In the genomic region with DNA sequence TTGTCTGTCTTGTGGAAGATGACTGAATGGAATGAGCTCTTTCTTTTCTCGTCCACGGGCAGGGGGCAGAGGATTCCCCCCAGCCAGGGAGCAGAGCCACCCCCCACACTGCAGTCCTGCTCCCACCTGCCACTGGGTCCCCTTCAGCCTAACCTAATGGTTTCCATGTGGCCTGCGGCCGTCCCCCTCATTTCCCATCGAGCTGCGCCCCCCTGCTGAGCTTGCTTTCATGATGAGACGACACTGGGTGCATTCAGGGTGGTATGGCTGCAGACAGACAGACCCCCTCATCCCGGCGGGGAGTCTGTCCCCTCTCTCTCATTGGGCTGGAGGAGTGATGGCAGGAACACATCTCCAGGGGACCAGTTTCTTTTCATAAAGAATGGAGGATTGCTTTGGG, we compare ENCODE assay signal across 13 cellular contexts.
DNase-seq lines count a peak whose midpoint lies in the region; ATAC-seq and TF ChIP-seq lines count a peak whose summit lies in the region.
"Had no signal": no experiment of that assay in that cellular context is flagged by ENCODE, and none has a peak within 500 bp of the region (broad histone marks: within the 10 kb centered on the region; RNA-seq: fewer than 3 reads in every experiment).

No MANE protein-coding gene starts in this region.

- POLR2A ChIA-PET in activated CD4-positive, alpha-beta T cell treated with anti-CD3 and anti-CD28 coated beads for 36 hours (lab: Charles Lee), result interaction anchor here (0.6 kb wide), 1 partner anchor 291 kb away, joined by 3 read pairs; no protein-coding TSS in a partner anchor

- TF ChIP-seq CTCF in endodermal cell (conservative IDR thresholded peaks at IDR 0.05) (no peak), spleen (IDR thresholded peaks at IDR 0.05 in 8 of 11, conservative IDR thresholded peaks at IDR 0.05 in 3 of 11) (no peak)

- H3K36me3 ChIP-seq in endodermal cell (ENCODE audit: control insufficient read depth, insufficient read depth, low read length) (peaks cover 75% of the 10 kb centered on the region), spleen (peaks cover 2 to 95% (median 81%) of the 10 kb centered on the region in 6 donors)

- H3K4me1 ChIP-seq in endodermal cell (ENCODE audit: control insufficient read depth, insufficient read depth, low read length), result no peaks in the 10 kb centered on the region
- peaks cover 3 to 18% (median 12%) of the 10 kb centered on the region in 6 donors for H3K4me1 ChIP-seq in spleen

- 93 to 96% methylated on average over 5 to 9 of the region's 9 CpGs for WGBS in endodermal cell (ENCODE audit: insufficient coverage in 1 of 2, insufficient read length in 1 of 2), 2 experiments
- 83 to 94% (median 87%) methylated on average over 9 of the region's 9 CpGs for WGBS in spleen, 5 donors

- H3K9ac ChIP-seq in endodermal cell (ENCODE audit: extremely low read depth, low read length, poor library complexity, severe bottlenecking), result no peak overlapping the region

- no peak for TF ChIP-seq POLR2A in spleen (IDR thresholded peaks at IDR 0.05)

- H3K9me3 ChIP-seq in T-helper 17 cell (ENCODE audit: control insufficient read depth, low read length, poor library complexity, severe bottlenecking) (no peaks in the 10 kb centered on the region), endodermal cell (ENCODE audit: control insufficient read depth, low read length) (no peaks in the 10 kb centered on the region), spleen (no peaks in the 10 kb centered on the region)

- H3K27ac Mint-ChIP-seq in activated CD4-positive, alpha-beta T cell treated with anti-CD3 and anti-CD28 coated beads for 36 hours, result peak overlapping the region; percentile 57
- H3K27ac Mint-ChIP-seq in T-helper 17 cell (peak overlapping the region; percentile 77), endodermal cell (no peak overlapping the region)
- H3K27ac Mint-ChIP-seq: nephron progenitor cell had no signal

- intact Hi-C loops in activated CD4-positive, alpha-beta T cell treated with anti-CD3 and anti-CD28 coated beads for 36 hours (cut with DNase I, micrococcal nuclease), result loop anchor here in 1 of 2 experiments (5.0 to 10.0 kb wide), 2 partner anchors 100 to 683 kb away; no protein-coding TSS in a partner anchor
- intact Hi-C loops in spleen (cut with DNase I; ENCODE audit: low total_unique reads), result no loop called here
- intact Hi-C loops in posterior vena cava (cut with DNase I), result loop anchor here in 1 of 2 donors (1.0 kb wide), 1 partner anchor 72 kb away; no protein-coding TSS in a partner anchor

- no peak overlapping the region for H3K4me3 Mint-ChIP-seq in activated CD4-positive, alpha-beta T cell treated with anti-CD3 and anti-CD28 coated beads for 36 hours
- H3K4me3 Mint-ChIP-seq in T-helper 17 cell (no peak overlapping the region), endodermal cell (no peak overlapping the region)
- H3K4me3 Mint-ChIP-seq: nephron progenitor cell had no signal

- H3K27me3 ChIP-seq in endodermal cell (ENCODE audit: control insufficient read depth, insufficient read depth, low read length, poor library complexity, severe bottlenecking), result no peaks in the 10 kb centered on the region
- H3K27me3 ChIP-seq in spleen (replicated peaks in 1 of 7), result no peaks in the 10 kb centered on the region

- no peaks in the 10 kb centered on the region for H3K27me3 Mint-ChIP-seq in activated CD4-positive, alpha-beta T cell treated with anti-CD3 and anti-CD28 coated beads for 36 hours
- H3K27me3 Mint-ChIP-seq in T-helper 17 cell (no peaks in the 10 kb centered on the region), endodermal cell (ENCODE audit: insufficient read depth) (no peaks in the 10 kb centered on the region)

- peaks cover 24% of the 10 kb centered on the region for H3K4me1 Mint-ChIP-seq in activated CD4-positive, alpha-beta T cell treated with anti-CD3 and anti-CD28 coated beads for 36 hours
- H3K4me1 Mint-ChIP-seq in T-helper 17 cell, result peaks cover 2% of the 10 kb centered on the region
- H3K4me1 Mint-ChIP-seq in endodermal cell, result no peaks in the 10 kb centered on the region

- no peak for ATAC-seq in activated CD4-positive, alpha-beta T cell treated with anti-CD3 and anti-CD28 coated beads for 36 hours
- ATAC-seq in T-helper 17 cell, result no peak
- ATAC-seq: activated CD4-positive, CD25-positive, alpha-beta regulatory T cell treated with anti-CD3 and anti-CD28 coated beads, Interleukin-2, amount 50 U/mL, for 24 hours; esophagus mucosa; HCT116; SK-N-SH treated with all-trans-retinoic acid at 6 μM for 48 hours had no signal

- CTCF ChIA-PET in activated CD4-positive, alpha-beta T cell treated with anti-CD3 and anti-CD28 coated beads for 36 hours (lab: Charles Lee), result no interaction called here

- H3K9me3 Mint-ChIP-seq in activated CD4-positive, alpha-beta T cell treated with anti-CD3 and anti-CD28 coated beads for 36 hours (ENCODE audit: low read depth), result peaks cover 3% of the 10 kb centered on the region
- H3K9me3 Mint-ChIP-seq in endodermal cell, result no peaks in the 10 kb centered on the region

- H3K27ac ChIP-seq in endodermal cell (ENCODE audit: low read depth, low read length) (no peak overlapping the region), spleen (peak overlapping the region in 6 of 8 donors; percentile 8 to 59 (median 37))

- H3K4me3 ChIP-seq in endodermal cell (ENCODE audit: low read length), result no peak overlapping the region
- H3K4me3 ChIP-seq in spleen, result no peak overlapping the region

- DNase-seq in activated CD4-positive, alpha-beta T cell treated with anti-CD3 and anti-CD28 coated beads for 36 hours, result peak; percentile 4
- no peak for DNase-seq in activated CD4-positive, alpha-beta T cell treated with anti-CD3 and anti-CD28 coated beads for 4 hours
- no peak for DNase-seq in T-helper 17 cell
- DNase-seq in endodermal cell, result peak; percentile 52
- DNase-seq in spleen, result peak; percentile 71
- DNase-seq in NCI-H2196 (lab: John Stamatoyannopoulos, UW; ENCODE audit: unreplicated experiment), result no peak
- no peak for DNase-seq in posterior vena cava (ENCODE audit: low spot score)
- DNase-seq in NCI-H2081 (lab: John Stamatoyannopoulos, UW), result no peak
- DNase-seq: nephron progenitor cell had no signal

- peaks cover 75% of the 10 kb centered on the region for H3K36me3 Mint-ChIP-seq in activated CD4-positive, alpha-beta T cell treated with anti-CD3 and anti-CD28 coated beads for 36 hours (ENCODE audit: low read depth)
- peaks cover 3% of the 10 kb centered on the region for H3K36me3 Mint-ChIP-seq in T-helper 17 cell (ENCODE audit: low read depth)
- peaks cover 90% of the 10 kb centered on the region for H3K36me3 Mint-ChIP-seq in endodermal cell (ENCODE audit: low read depth)

Comparison
In these comparisons a context has a peak if more than half of its experiments do, and no peak if none do; other contexts are left out.
1. DNase-seq: peak in activated CD4-positive, alpha-beta T cell treated with anti-CD3 and anti-CD28 coated beads for 36 hours (single experiment), endodermal cell (single experiment) and spleen (single experiment); none in activated CD4-positive, alpha-beta T cell treated with anti-CD3 and anti-CD28 coated beads for 4 hours (0 of 2), T-helper 17 cell (0 of 3), NCI-H2196 (single experiment), posterior vena cava (single experiment) and NCI-H2081 (0 of 2).